8 cellular contexts compared by ENCODE assay signal in genomic region chr2:207073791-207074678, GRCh38.
DNase-seq lines count a peak whose midpoint lies in the region; ATAC-seq and TF ChIP-seq lines count a peak whose summit lies in the region.

No MANE protein-coding gene starts in this region.

- ATAC-seq in activated CD4-positive, alpha-beta T cell treated with anti-CD3 and anti-CD28 coated beads for 36 hours = peak; percentile 80
- ATAC-seq in HG03378 (IDR thresholded peaks at IDR 0.05; ENCODE audit: unreplicated experiment) = no peak

- POLR2A ChIA-PET in activated CD4-positive, alpha-beta T cell treated with anti-CD3 and anti-CD28 coated beads for 36 hours (lab: Charles Lee) = interaction anchor here (0.5 to 1.0 kb wide), 5 partner anchors 9 to 209 kb away, joined by 3 to 9 read pairs (median 4); partner anchors contain the start of gene KLF7

- H3K4me3 Mint-ChIP-seq in activated CD4-positive, alpha-beta T cell treated with anti-CD3 and anti-CD28 coated beads for 36 hours = peak overlapping the region; percentile 45
- H3K4me3 Mint-ChIP-seq in neural crest cell = no peak overlapping the region

- CTCF ChIA-PET in activated CD4-positive, alpha-beta T cell treated with anti-CD3 and anti-CD28 coated beads for 36 hours (lab: Charles Lee) = interaction anchor here (0.6 to 2.6 kb wide), 11 partner anchors 8 to 402 kb away, joined by 3 to 12 read pairs (median 5); no protein-coding TSS in a partner anchor

- H3K4me1 Mint-ChIP-seq in activated CD4-positive, alpha-beta T cell treated with anti-CD3 and anti-CD28 coated beads for 36 hours = peaks cover 34% of the 10 kb centered on the region
- peaks cover 60% of the 10 kb centered on the region for H3K4me1 Mint-ChIP-seq in neural crest cell

- no peaks in the 10 kb centered on the region for H3K9me3 Mint-ChIP-seq in activated CD4-positive, alpha-beta T cell treated with anti-CD3 and anti-CD28 coated beads for 36 hours (ENCODE audit: low read depth)
- H3K9me3 Mint-ChIP-seq in neural crest cell = no peaks in the 10 kb centered on the region

- DNase-seq in activated CD4-positive, alpha-beta T cell treated with anti-CD3 and anti-CD28 coated beads for 36 hours = peak; percentile 61
- DNase-seq in activated CD4-positive, alpha-beta T cell treated with anti-CD3 and anti-CD28 coated beads for 1 hour = no peak
- DNase-seq in SHP77 treated with DMSO at 0.1 percent for 48 hours (lab: John Stamatoyannopoulos, UW) (peak; percentile 38), choroid plexus epithelial cell (ENCODE audit: low read depth) (peak; percentile 41), neural crest cell (ENCODE audit: low read depth, low spot score) (no peak), A172 (ENCODE audit: low spot score) (no peak), middle frontal gyrus (ENCODE audit: extremely low spot score, low spot score) (no peak)

- no peaks in the 10 kb centered on the region for H3K36me3 Mint-ChIP-seq in activated CD4-positive, alpha-beta T cell treated with anti-CD3 and anti-CD28 coated beads for 36 hours (ENCODE audit: low read depth)
- H3K36me3 Mint-ChIP-seq in neural crest cell (ENCODE audit: low read depth) = peaks cover 7% of the 10 kb centered on the region

- H3K27ac Mint-ChIP-seq in activated CD4-positive, alpha-beta T cell treated with anti-CD3 and anti-CD28 coated beads for 36 hours = peak overlapping the region; percentile 87
- peak overlapping the region; percentile 35 for H3K27ac Mint-ChIP-seq in neural crest cell (ENCODE audit: unreplicated experiment)

- intact Hi-C loops in activated CD4-positive, alpha-beta T cell treated with anti-CD3 and anti-CD28 coated beads for 36 hours (cut with DNase I, micrococcal nuclease) = loop anchor here (5.0 kb wide), 4 partner anchors 48 to 258 kb away; partner anchors contain the start of gene KLF7 (in 1 of the 2)

- H3K4me3 ChIP-seq in choroid plexus epithelial cell (ENCODE audit: low read depth, low read length) = peak overlapping the region; percentile 18

- H3K27me3 Mint-ChIP-seq in activated CD4-positive, alpha-beta T cell treated with anti-CD3 and anti-CD28 coated beads for 36 hours = peaks cover 5% of the 10 kb centered on the region
- no peaks in the 10 kb centered on the region for H3K27me3 Mint-ChIP-seq in neural crest cell (ENCODE audit: low read depth)

- peak; percentile 10 for TF ChIP-seq CTCF in choroid plexus epithelial cell (conservative IDR thresholded peaks at IDR 0.05; ENCODE audit: low read depth, low read length)
- no peak for TF ChIP-seq CTCF in neural crest cell (conservative IDR thresholded peaks at IDR 0.05)

Comparison
In these comparisons a context has a peak if more than half of its experiments do, and no peak if none do; other contexts are left out.
1. DNase-seq: peak in activated CD4-positive, alpha-beta T cell treated with anti-CD3 and anti-CD28 coated beads for 36 hours (single experiment), SHP77 treated with DMSO at 0.1 percent for 48 hours (single experiment) and choroid plexus epithelial cell (single experiment); none in activated CD4-positive, alpha-beta T cell treated with anti-CD3 and anti-CD28 coated beads for 1 hour (single experiment), neural crest cell (single experiment), A172 (single experiment) and middle frontal gyrus (single experiment).